9 cellular contexts compared by ENCODE assay signal in genomic region chr4:182144621-182145359, GRCh38.
DNase-seq lines count a peak whose midpoint lies in the region; ATAC-seq and TF ChIP-seq lines count a peak whose summit lies in the region.
"Had no signal": no experiment of that assay in that cellular context is flagged by ENCODE, and none has a peak within 500 bp of the region (broad histone marks: within the 10 kb centered on the region; RNA-seq: fewer than 3 reads in every experiment).

No MANE protein-coding gene starts in this region.

- peak; percentile 37 for ATAC-seq in GM21786 (IDR thresholded peaks at IDR 0.05; ENCODE audit: unreplicated experiment)
- peak in 2 of 8 donors; percentile 31 to 44 for ATAC-seq in heart right ventricle
- no peak for ATAC-seq in HG03139 (IDR thresholded peaks at IDR 0.05; ENCODE audit: unreplicated experiment)
- ATAC-seq: K562 had no signal

- H3K27me3 ChIP-seq in heart right ventricle, result peaks cover 7 to 99% (median 95%) of the 10 kb centered on the region in 7 donors

- H3K4me3 Mint-ChIP-seq in T-helper 2 cell treated with Interferon-gamma antibody and Interleukin-4, amounts not matched to agents 5 μg/mL and 100 μg/mL, for 36 hours, result peak overlapping the region; percentile 72

- no peak overlapping the region for H3K27ac ChIP-seq in heart right ventricle

- no peaks in the 10 kb centered on the region for H3K36me3 Mint-ChIP-seq in T-helper 2 cell treated with Interferon-gamma antibody and Interleukin-4, amounts not matched to agents 5 μg/mL and 100 μg/mL, for 36 hours (ENCODE audit: low read depth)

- 1% methylated on average over 60 to 95 of the region's 95 CpGs for WGBS in heart right ventricle, 2 donors

- peaks cover 0 to 30% (median 23%) of the 10 kb centered on the region in 9 donors for H3K4me1 ChIP-seq in heart right ventricle

- H3K4me3 ChIP-seq in heart right ventricle (peak overlapping the region; percentile 27 to 71 (median 54)), skeletal muscle cell (ENCODE audit: low read depth, low read length) (peak overlapping the region; percentile 81)
- H3K4me3 ChIP-seq: K562 had no signal

- no peak overlapping the region for H3K27ac Mint-ChIP-seq in T-helper 2 cell treated with Interferon-gamma antibody and Interleukin-4, amounts not matched to agents 5 μg/mL and 100 μg/mL, for 36 hours

- no peaks in the 10 kb centered on the region for H3K9me3 ChIP-seq in heart right ventricle

- intact Hi-C loops in heart right ventricle (cut with DNase I), result no loop called here

- TF ChIP-seq CTCF in heart right ventricle (IDR thresholded peaks at IDR 0.05), result no peak

- H3K36me3 ChIP-seq in heart right ventricle, result no peaks in the 10 kb centered on the region

- H3K4me1 Mint-ChIP-seq in T-helper 2 cell treated with Interferon-gamma antibody and Interleukin-4, amounts not matched to agents 5 μg/mL and 100 μg/mL, for 36 hours (ENCODE audit: low read depth), result peaks cover 13% of the 10 kb centered on the region

- peaks cover 69% of the 10 kb centered on the region for H3K27me3 Mint-ChIP-seq in T-helper 2 cell treated with Interferon-gamma antibody and Interleukin-4, amounts not matched to agents 5 μg/mL and 100 μg/mL, for 36 hours (ENCODE audit: low read depth)

- no peaks in the 10 kb centered on the region for H3K9me3 Mint-ChIP-seq in T-helper 2 cell treated with Interferon-gamma antibody and Interleukin-4, amounts not matched to agents 5 μg/mL and 100 μg/mL, for 36 hours

- DNase-seq in COLO668 (lab: John Stamatoyannopoulos, UW; ENCODE audit: unreplicated experiment), result peak; percentile 85
- DNase-seq in T-helper 2 cell treated with Interferon-gamma antibody and Interleukin-4, amounts not matched to agents 5 μg/mL and 100 μg/mL, for 36 hours (ENCODE audit: low spot score), result no peak
- DNase-seq in heart right ventricle, result no peak
- DNase-seq in skeletal muscle cell (ENCODE audit: low read depth), result no peak
- no peak for DNase-seq in NCI-H1694 (lab: John Stamatoyannopoulos, UW)
- no peak for DNase-seq in SKM-1 (lab: John Stamatoyannopoulos, UW; ENCODE audit: unreplicated experiment)
